Comparison of ENCODE assay signal across 8 cellular contexts in genomic region chr3:186783731-186784515, GRCh38. TPM values are rescaled to one million over a fixed set of nuclear protein-coding genes. Genes with fewer than 3 reads are reported as not detected.
DNase-seq lines count a peak whose midpoint lies in the region; ATAC-seq, FAIRE-seq and TF ChIP-seq lines count a peak whose summit lies in the region.

No MANE protein-coding gene starts in this region.

- no peak overlapping the region for H2BK15ac ChIP-seq in H1 (ENCODE audit: low read length)
- H2BK15ac ChIP-seq in mesenchymal stem cell (ENCODE audit: low read depth, poor library complexity, severe bottlenecking), result no peak overlapping the region

- FAIRE-seq in H1 (lab: Jason Lieb, UNC), result no peak

- H3K27me3 ChIP-seq in H1 (replicated peaks in 1 of 4; ENCODE audit: control insufficient read depth in 3 of 4, extremely low read depth in 1 of 4, insufficient read depth in 3 of 4, low read length in 3 of 4), result no peaks in the 10 kb centered on the region
- no peaks in the 10 kb centered on the region for H3K27me3 ChIP-seq in mesenchymal stem cell (ENCODE audit: control insufficient read depth in 1 of 2, insufficient read depth in 1 of 2, low read length in 2 of 2)

- peak overlapping the region; percentile 83 for H4K91ac ChIP-seq in H1 (replicated peaks; ENCODE audit: insufficient read length, low read length)
- peak overlapping the region; percentile 87 for H4K91ac ChIP-seq in mesenchymal stem cell (ENCODE audit: low read length)

- H2BK20ac ChIP-seq in H1 (ENCODE audit: low read length), result no peak overlapping the region

- peak in 1 of 2 experiments; percentile 72; a peak in 2 of 3 replicates for TF ChIP-seq POLR2A in H1 (IDR thresholded peaks at IDR 0.05; ENCODE audit: control extremely low read depth in 1 of 2, low read depth in 2 of 2, low read length in 2 of 2)

- peak overlapping the region; percentile 94 for H2BK120ac ChIP-seq in H1 (replicated peaks; ENCODE audit: low read depth, low read length)
- H2BK120ac ChIP-seq in mesenchymal stem cell (ENCODE audit: low read depth, low read length), result peak overlapping the region; percentile 2

- H3K4me2 ChIP-seq in H1 (ENCODE audit: insufficient read depth in 1 of 2, low read depth in 2 of 2, low read length in 2 of 2), result peak overlapping the region; percentile 86 to 95
- peak overlapping the region; percentile 82 for H3K4me2 ChIP-seq in mesenchymal stem cell (ENCODE audit: low read length, poor library complexity, severe bottlenecking)

- H3K79me2 ChIP-seq in H1 (ENCODE audit: control insufficient read depth in 1 of 2, insufficient read depth in 2 of 2, low read length in 2 of 2), result peaks cover 18 to 47% of the 10 kb centered on the region in 2 experiments

- H2BK5ac ChIP-seq in H1 (ENCODE audit: low read depth, low read length) (peak overlapping the region; percentile 98), mesenchymal stem cell (ENCODE audit: low read depth, low read length, poor library complexity, severe bottlenecking) (peak overlapping the region; percentile 99)

- H4K5ac ChIP-seq in H1 (ENCODE audit: insufficient read length, low read depth, low read length), result peak overlapping the region; percentile 99

- H3K23ac ChIP-seq in H1 (ENCODE audit: insufficient read length) (no peak overlapping the region), mesenchymal stem cell (ENCODE audit: low read length in 2 of 2) (peak overlapping the region; percentile 65 to 93)

- peak; percentile 56 for DNase-seq in AG09319 (ENCODE audit: extremely low read depth, low read depth)
- DNase-seq in NCI-H69 (lab: John Stamatoyannopoulos, UW), result peak; percentile 84
- DNase-seq in activated CD8-positive, alpha-beta memory T cell treated with anti-CD3 and anti-CD28 coated beads for 48 hours (ENCODE audit: low read depth in 2 of 3, low spot score in 2 of 3), result peak; percentile 52 to 58 (median 58)
- DNase-seq in H1 (ENCODE audit: low read depth in 1 of 2, low spot score in 2 of 2), result peak in 1 of 2 experiments; percentile 66
- DNase-seq in mesenchymal stem cell, result peak; percentile 82
- DNase-seq in stimulated activated CD8-positive, alpha-beta memory T cell treated with anti-CD3 and anti-CD28 coated beads, Interleukin-12 subunit alpha, Interleukin-12 subunit beta, amount 100 ng/mL, for 24 hours (ENCODE audit: extremely low read depth), result peak; percentile 43

- H3K9ac ChIP-seq in H1 (replicated peaks in 1 of 4; ENCODE audit: extremely low read depth in 1 of 4, low read depth in 3 of 4, low read length in 3 of 4) (peak overlapping the region; percentile 98 to 99 (median 98)), mesenchymal stem cell (ENCODE audit: low read length) (peak overlapping the region; percentile 99)

- H3K9me3 ChIP-seq in H1 (ENCODE audit: insufficient read depth in 2 of 2, low read depth in 1 of 2, low read length in 1 of 2) (no peaks in the 10 kb centered on the region), mesenchymal stem cell (ENCODE audit: control insufficient read depth, low read length) (no peaks in the 10 kb centered on the region)

- peak overlapping the region; percentile 98 for H3K27ac ChIP-seq in H1 (ENCODE audit: low read depth, low read length)
- H3K27ac ChIP-seq in mesenchymal stem cell (ENCODE audit: low read length, poor library complexity, severe bottlenecking), result peak overlapping the region; percentile 100

- peak overlapping the region; percentile 89 for H3K4ac ChIP-seq in H1 (replicated peaks; ENCODE audit: insufficient read length, low read depth, low read length)
- H3K4ac ChIP-seq in mesenchymal stem cell (ENCODE audit: low read depth in 1 of 2, low read length in 2 of 2), result peak overlapping the region; percentile 92 to 99

- ATAC-seq in GM19023 (IDR thresholded peaks at IDR 0.05; ENCODE audit: unreplicated experiment) (peak; percentile 66), HG03196 (IDR thresholded peaks at IDR 0.05; ENCODE audit: unreplicated experiment) (peak; percentile 61)

- POLR2A ChIA-PET in H1 (lab: Charles Lee; ENCODE audit: partially characterized antibody), result interaction anchor here (0.7 to 4.9 kb wide), 70 partner anchors 8 to 1067 kb away, joined by 3 to 170 read pairs (median 7); partner anchors contain the start of genes ADIPOQ, AHSG, DNAJB11 and FETUB

- H2AFZ ChIP-seq in H1 (ENCODE audit: low read length) (no peak overlapping the region), mesenchymal stem cell (ENCODE audit: low read depth, low read length) (no peak overlapping the region)

- no peak for TF ChIP-seq EP300 in H1 (IDR thresholded peaks at IDR 0.05; ENCODE audit: borderline replicate concordance in 1 of 2, low read depth in 2 of 2, low read length in 2 of 2)

- no peak for TF ChIP-seq RAD21 in H1 (IDR thresholded peaks at IDR 0.05 in 1 of 2, conservative IDR thresholded peaks at IDR 0.05 in 1 of 2; ENCODE audit: low read depth in 2 of 2, low read length in 2 of 2)

- H2AK5ac ChIP-seq in H1 (ENCODE audit: low read depth, low read length), result peak overlapping the region; percentile 67; the same call in 1 of the 2 replicates
- peak overlapping the region; percentile 76 for H2AK5ac ChIP-seq in mesenchymal stem cell (ENCODE audit: low read length, severe bottlenecking)

- H3K23me2 ChIP-seq in H1 (ENCODE audit: low read depth, low read length), result peaks cover 6% of the 10 kb centered on the region

- H2BK12ac ChIP-seq in H1 (ENCODE audit: low read depth, low read length), result no peak overlapping the region
- H2BK12ac ChIP-seq in mesenchymal stem cell (ENCODE audit: low read length in 2 of 2), result peak overlapping the region in 1 of 2 experiments; percentile 54

- H3K14ac ChIP-seq in H1 (ENCODE audit: insufficient read length), result peak overlapping the region; percentile 89
- H3K14ac ChIP-seq in mesenchymal stem cell (ENCODE audit: low read length in 2 of 2), result peak overlapping the region in 1 of 2 experiments; percentile 100

- H3K56ac ChIP-seq in H1 (replicated peaks; ENCODE audit: insufficient read length, low read depth, low read length), result peak overlapping the region; percentile 87

- WGBS in H1 (ENCODE audit: extremely low coverage in 1 of 2, insufficient coverage in 1 of 2, insufficient read length in 1 of 2, insufficient replicate concordance in 2 of 2, low coverage in 1 of 2, low lambda C conversion rate in 2 of 2, missing lambda C conversion rate in 1 of 2), 2 experiments, result 1% methylated on average over 50 of the region's 56 CpGs; no CpG with 5 or more reads in 1 of the 2 experiments
- whole genome bisulfite sequencing in mesenchymal stem cell, result under 1% methylated on average over 53 of the region's 56 CpGs

- peaks cover 26 to 33% of the 10 kb centered on the region in 2 experiments for H4K20me1 ChIP-seq in H1 (replicated peaks in 1 of 2; ENCODE audit: control insufficient read depth in 1 of 2, insufficient read depth in 2 of 2, low read length in 2 of 2)

- no peaks in the 10 kb centered on the region for H3K79me1 ChIP-seq in H1 (ENCODE audit: low read depth, low read length)
- no peaks in the 10 kb centered on the region for H3K79me1 ChIP-seq in mesenchymal stem cell (replicated peaks; ENCODE audit: low read length, poor library complexity, severe bottlenecking)

- peak overlapping the region; percentile 98 to 100 (median 99) for H3K4me3 ChIP-seq in H1 (ENCODE audit: extremely low read depth in 1 of 4, insufficient read depth in 2 of 4, low read depth in 3 of 4, low read length in 4 of 4)
- peak overlapping the region; percentile 96 to 100 for H3K4me3 ChIP-seq in mesenchymal stem cell (ENCODE audit: insufficient read depth in 1 of 2, low read depth in 1 of 2, low read length in 2 of 2)

- TF ChIP-seq CTCF in AG09319 (IDR thresholded peaks at IDR 0.05; ENCODE audit: low read depth, low read length) (no peak), H1 (IDR thresholded peaks at IDR 0.05; ENCODE audit: control extremely low read depth in 1 of 3, insufficient read depth in 1 of 3, low read depth in 1 of 3, low read length in 3 of 3) (no peak)

- peaks cover 0 to 3% (median 1%) of the 10 kb centered on the region in 4 experiments; a peak in 2 of 7 replicates for H3K4me1 ChIP-seq in H1 (replicated peaks in 1 of 4; ENCODE audit: control insufficient read depth in 3 of 4, insufficient read depth in 4 of 4, low read length in 3 of 4)
- no peaks in the 10 kb centered on the region for H3K4me1 ChIP-seq in mesenchymal stem cell (ENCODE audit: control insufficient read depth, insufficient read depth, low read depth, low read length)

- CTCF ChIA-PET in H1 (lab: Charles Lee; ENCODE audit: partially characterized antibody), result interaction anchor here (1.0 to 4.8 kb wide), 4 partner anchors 13 to 194 kb away, joined by 3 to 13 read pairs (median 3); no protein-coding TSS in a partner anchor

- peaks cover 36 to 52% (median 49%) of the 10 kb centered on the region in 4 experiments for H3K36me3 ChIP-seq in H1 (ENCODE audit: control insufficient read depth in 2 of 4, insufficient read depth in 4 of 4, low read length in 3 of 4)
- H3K36me3 ChIP-seq in mesenchymal stem cell (ENCODE audit: control insufficient read depth in 1 of 2, insufficient read depth in 2 of 2, low read depth in 1 of 2, low read length in 2 of 2), result peaks cover 10 to 49% of the 10 kb centered on the region in 2 experiments

- peak overlapping the region; percentile 92 for H4K8ac ChIP-seq in H1 (ENCODE audit: extremely low read depth, insufficient read depth, low read length)
- peak overlapping the region; percentile 91 for H4K8ac ChIP-seq in mesenchymal stem cell (ENCODE audit: low read length)

- H3K18ac ChIP-seq in H1 (ENCODE audit: extremely low read depth, low read length) (peak overlapping the region; percentile 98), mesenchymal stem cell (ENCODE audit: low read depth in 1 of 2, low read length in 2 of 2) (peak overlapping the region; percentile 97 to 98)

RNA-seq across cellular contexts. Expression of gene EIF4A2, which starts 0.5 kb away (rescaled TPM):
- total RNA-seq in H1 (2021; fragmentation: NEBNext Ultra II Directional; extraction: Animal tissue kit (Norgen Biotek cat#: 25700)), result 596 and 604 TPM in 2 replicates
- polyA plus RNA-seq in H1 (2011; rRNA removed), result 401 and 527 TPM in 2 replicates
- polyA plus RNA-seq in H1 (2011; cell fraction: cytosol; rRNA removed), result 703 TPM
- polyA plus RNA-seq in H1 (2011; cell fraction: nucleus; rRNA removed), result 238 TPM
- 451 to 490 TPM (median 461 TPM) in 4 replicates for polyA plus RNA-seq in H1 (2012, experiment 1 of 2)
- 41.8 TPM for polyA plus RNA-seq in H1 (2012, experiment 2 of 2)
- polyA plus RNA-seq in H1 (2013, experiment 1 of 2), result 347 TPM
- 339 TPM for polyA plus RNA-seq in H1 (2013, experiment 2 of 2)
- polyA minus RNA-seq in H1 (2011; rRNA and poly(A)+ RNA removed), result 304 and 361 TPM in 2 replicates
- polyA minus RNA-seq in H1 (2011; cell fraction: cytosol; rRNA and poly(A)+ RNA removed), result 434 TPM
- 679 TPM for polyA minus RNA-seq in H1 (2011; cell fraction: nucleus; rRNA and poly(A)+ RNA removed)
- polyA plus RNA-seq in mesenchymal stem cell (2013, experiment 1 of 2), result 133 TPM
- polyA plus RNA-seq in mesenchymal stem cell (2013, experiment 2 of 2), result 135 TPM

RNA-seq across cellular contexts. Expression of gene RFC4, which starts 22.4 kb away (rescaled TPM):
- 86.9 and 100 TPM in 2 replicates for total RNA-seq in H1 (2021; fragmentation: NEBNext Ultra II Directional; extraction: Animal tissue kit (Norgen Biotek cat#: 25700))
- 17.5 and 21.8 TPM in 2 replicates for polyA plus RNA-seq in H1 (2011; rRNA removed)
- polyA plus RNA-seq in H1 (2011; cell fraction: cytosol; rRNA removed), result 49.9 TPM
- 31.1 TPM for polyA plus RNA-seq in H1 (2011; cell fraction: nucleus; rRNA removed)
- polyA plus RNA-seq in H1 (2012, experiment 1 of 2), result 96.9 to 123 TPM (median 107 TPM) in 4 replicates
- polyA plus RNA-seq in H1 (2012, experiment 2 of 2), result 26.1 TPM
- 79.6 TPM for polyA plus RNA-seq in H1 (2013, experiment 1 of 2)
- 77.3 TPM for polyA plus RNA-seq in H1 (2013, experiment 2 of 2)
- polyA minus RNA-seq in H1 (2011; rRNA and poly(A)+ RNA removed), result 21.4 and 22.1 TPM in 2 replicates
- 21.3 TPM for polyA minus RNA-seq in H1 (2011; cell fraction: cytosol; rRNA and poly(A)+ RNA removed)
- 32.2 TPM for polyA minus RNA-seq in H1 (2011; cell fraction: nucleus; rRNA and poly(A)+ RNA removed)
- 11.5 TPM for polyA plus RNA-seq in mesenchymal stem cell (2013, experiment 1 of 2)
- polyA plus RNA-seq in mesenchymal stem cell (2013, experiment 2 of 2), result 11.5 TPM

RNA-seq across cellular contexts. Expression of gene ADIPOQ, which starts 58.6 kb away (rescaled TPM):
- total RNA-seq in H1 (2021; fragmentation: NEBNext Ultra II Directional; extraction: Animal tissue kit (Norgen Biotek cat#: 25700)), result not detected in 2 replicates
- not detected in 2 replicates for polyA plus RNA-seq in H1 (2011; rRNA removed)
- not detected for polyA plus RNA-seq in H1 (2011; cell fraction: cytosol; rRNA removed)
- polyA plus RNA-seq in H1 (2011; cell fraction: nucleus; rRNA removed), result not detected
- not detected in 4 replicates for polyA plus RNA-seq in H1 (2012, experiment 1 of 2)
- polyA plus RNA-seq in H1 (2012, experiment 2 of 2), result not detected
- not detected for polyA plus RNA-seq in H1 (2013, experiment 1 of 2)
- polyA plus RNA-seq in H1 (2013, experiment 2 of 2), result not detected
- 0.05 TPM in 1 of 2 replicates, not detected in the other for polyA minus RNA-seq in H1 (2011; rRNA and poly(A)+ RNA removed)
- not detected for polyA minus RNA-seq in H1 (2011; cell fraction: cytosol; rRNA and poly(A)+ RNA removed)
- not detected for polyA minus RNA-seq in H1 (2011; cell fraction: nucleus; rRNA and poly(A)+ RNA removed)
- not detected for polyA plus RNA-seq in mesenchymal stem cell (2013, experiment 1 of 2)
- not detected for polyA plus RNA-seq in mesenchymal stem cell (2013, experiment 2 of 2)
